ENCODE assay signal across 16 cellular contexts in genomic region chr5:164375051-164375450, GRCh38.
"Had no signal": no experiment of that assay in that cellular context is flagged by ENCODE, and none has a peak within 500 bp of the region (broad histone marks: within the 10 kb centered on the region; RNA-seq: fewer than 3 reads in every experiment).

No MANE protein-coding gene starts in this region.

- H3K4me1 ChIP-seq: foreskin keratinocyte, parathyroid adenoma, psoas muscle, right lobe of liver, tibial artery had no signal

- H3K36me3 ChIP-seq: right lobe of liver, tibial artery had no signal

- DNase-seq: effector memory CD4-positive, alpha-beta T cell; foreskin keratinocyte; kidney; left colon; mesendoderm; naive B cell; psoas muscle; retina; right lobe of liver; stimulated activated CD4-positive, alpha-beta T cell treated with anti-CD3 and anti-CD28 coated beads, Interleukin-1b, Interleukin-23, amount 100 ng/mL, for 48 hours; stimulated activated CD4-positive, alpha-beta T cell treated with anti-CD3 and anti-CD28 coated beads, Interleukin-4, amount 100 ng/mL, for 24 hours; tibial artery had no signal

- H3K27me3 ChIP-seq: foreskin keratinocyte, right lobe of liver, tibial artery had no signal

- H3K79me2 ChIP-seq: parathyroid adenoma had no signal

- H2AFZ ChIP-seq: parathyroid adenoma had no signal

- H3K27ac ChIP-seq: foreskin keratinocyte, parathyroid adenoma, psoas muscle, right lobe of liver, tibial artery had no signal

- H3K9me3 ChIP-seq: psoas muscle, right lobe of liver, tibial artery had no signal

- ATAC-seq: esophagus mucosa; foreskin keratinocyte; left colon; psoas muscle; right lobe of liver; stimulated activated memory B cell treated with anti-CD40 and anti-IgM and Interleukin-4, amounts not matched to agents 10 μg/mL and 1 μg/mL and 100 μg/mL, for 72 hours had no signal

- H3K9ac ChIP-seq: parathyroid adenoma had no signal

- FAIRE-seq: endometrium had no signal

- H3K4me3 ChIP-seq: psoas muscle, right lobe of liver, tibial artery had no signal
